5 cellular contexts compared by ENCODE assay signal in genomic region chr1:117130526-117130925, GRCh38.
"Had no signal": no experiment of that assay in that cellular context is flagged by ENCODE, and none has a peak within 500 bp of the region (broad histone marks: within the 10 kb centered on the region; RNA-seq: fewer than 3 reads in every experiment).

No MANE protein-coding gene starts in this region.

- DNase-seq: IMR-90, KBM-7 had no signal

- H3K27ac ChIP-seq: HL-60 had no signal

- H3K4me3 ChIP-seq: K562 had no signal

- ATAC-seq: HepG2, K562 had no signal
